ENCODE assay signal across 8 cellular contexts in genomic region chr3:138609898-138610266, GRCh38. TPM values are rescaled to one million over a fixed set of nuclear protein-coding genes. Genes with fewer than 3 reads are reported as not detected.
DNase-seq lines count a peak whose midpoint lies in the region; ATAC-seq and TF ChIP-seq lines count a peak whose summit lies in the region.

No MANE protein-coding gene starts in this region.

- peak overlapping the region; percentile 91 for H3K27ac Mint-ChIP-seq in activated CD4-positive, alpha-beta T cell treated with anti-CD3 and anti-CD28 coated beads, Interleukin-2, amount 10 ng/mL, durations not matched to agents 7 days and 5 days
- peak overlapping the region; percentile 95 for H3K27ac Mint-ChIP-seq in activated CD8-positive, alpha-beta T cell treated with anti-CD3 and anti-CD28 coated beads for 36 hours

- H3K4me3 ChIP-seq in iPS-18c (ENCODE audit: insufficient read depth, low read depth, low read length) (peak overlapping the region; percentile 74; the same call in 1 of the 2 replicates), thoracic aorta (peak overlapping the region; percentile 89)

- no peak for TF ChIP-seq CTCF in activated CD8-positive, alpha-beta T cell treated with anti-CD3 and anti-CD28 coated beads for 36 hours (IDR thresholded peaks at IDR 0.05)
- no peak for TF ChIP-seq CTCF in thoracic aorta (IDR thresholded peaks at IDR 0.05)

- no peak for DNase-seq in activated CD4-positive, alpha-beta T cell treated with anti-CD3 and anti-CD28 coated beads, Interleukin-2, amount 10 ng/mL, durations not matched to agents 7 days and 5 days
- no peak for DNase-seq in activated CD4-positive, alpha-beta T cell treated with anti-CD3 and anti-CD28 coated beads, Interleukin-2, amount 50 U/mL, for 1 hour
- no peak for DNase-seq in activated CD8-positive, alpha-beta T cell treated with anti-CD3 and anti-CD28 coated beads for 36 hours
- DNase-seq in thoracic aorta (ENCODE audit: low spot score) (no peak), NCI-H510A treated with DMSO at 0.1 percent for 48 hours (lab: John Stamatoyannopoulos, UW) (no peak), pons (ENCODE audit: low spot score) (no peak)

- peak overlapping the region; percentile 95 to 96 for H3K27ac ChIP-seq in thoracic aorta

- peaks cover 0 to 15% of the 10 kb centered on the region in 2 donors for H3K4me1 ChIP-seq in thoracic aorta (ENCODE audit: control insufficient read depth in 1 of 2, low read depth in 2 of 2)

- POLR2A ChIA-PET in activated CD4-positive, alpha-beta T cell treated with anti-CD3 and anti-CD28 coated beads, Interleukin-2, amount 10 ng/mL, durations not matched to agents 7 days and 5 days (lab: Charles Lee) = no interaction called here
- POLR2A ChIA-PET in activated CD8-positive, alpha-beta T cell treated with anti-CD3 and anti-CD28 coated beads for 36 hours (lab: Charles Lee) = interaction anchor here (1.0 to 3.3 kb wide), 3 partner anchors 16 to 69 kb away, joined by 3 to 16 read pairs (median 4); partner anchors contain the start of gene CEP70

- intact Hi-C loops in activated CD8-positive, alpha-beta T cell treated with anti-CD3 and anti-CD28 coated beads for 36 hours (cut with micrococcal nuclease) = no loop called here

- CTCF ChIA-PET in activated CD4-positive, alpha-beta T cell treated with anti-CD3 and anti-CD28 coated beads, Interleukin-2, amount 10 ng/mL, durations not matched to agents 7 days and 5 days (lab: Charles Lee) = interaction anchor here (2.4 kb wide), 1 partner anchor 15 kb away, joined by 9 read pairs; the partner anchor contains the start of gene CEP70
- CTCF ChIA-PET in activated CD8-positive, alpha-beta T cell treated with anti-CD3 and anti-CD28 coated beads for 36 hours (lab: Charles Lee) = interaction anchor here (0.6 to 4.2 kb wide), 4 partner anchors 15 to 502 kb away, joined by 3 to 22 read pairs (median 6); partner anchors contain the start of gene CEP70

- peaks cover 18% of the 10 kb centered on the region for H3K4me1 Mint-ChIP-seq in activated CD4-positive, alpha-beta T cell treated with anti-CD3 and anti-CD28 coated beads, Interleukin-2, amount 10 ng/mL, durations not matched to agents 7 days and 5 days
- peaks cover 12% of the 10 kb centered on the region for H3K4me1 Mint-ChIP-seq in activated CD8-positive, alpha-beta T cell treated with anti-CD3 and anti-CD28 coated beads for 36 hours (ENCODE audit: low read depth)

- H3K36me3 Mint-ChIP-seq in activated CD4-positive, alpha-beta T cell treated with anti-CD3 and anti-CD28 coated beads, Interleukin-2, amount 10 ng/mL, durations not matched to agents 7 days and 5 days (ENCODE audit: low read depth) = peaks cover 4% of the 10 kb centered on the region
- H3K36me3 Mint-ChIP-seq in activated CD8-positive, alpha-beta T cell treated with anti-CD3 and anti-CD28 coated beads for 36 hours (ENCODE audit: low read depth) = peaks cover 1% of the 10 kb centered on the region

- H3K27me3 Mint-ChIP-seq in activated CD4-positive, alpha-beta T cell treated with anti-CD3 and anti-CD28 coated beads, Interleukin-2, amount 10 ng/mL, durations not matched to agents 7 days and 5 days = peaks cover 3% of the 10 kb centered on the region
- H3K27me3 Mint-ChIP-seq in activated CD8-positive, alpha-beta T cell treated with anti-CD3 and anti-CD28 coated beads for 36 hours = no peaks in the 10 kb centered on the region

- H3K9me3 Mint-ChIP-seq in activated CD4-positive, alpha-beta T cell treated with anti-CD3 and anti-CD28 coated beads, Interleukin-2, amount 10 ng/mL, durations not matched to agents 7 days and 5 days = no peaks in the 10 kb centered on the region
- H3K9me3 Mint-ChIP-seq in activated CD8-positive, alpha-beta T cell treated with anti-CD3 and anti-CD28 coated beads for 36 hours = no peaks in the 10 kb centered on the region

- no peaks in the 10 kb centered on the region for H3K27me3 ChIP-seq in thoracic aorta (replicated peaks; ENCODE audit: insufficient read depth)

- H3K9me3 ChIP-seq in iPS-18c (ENCODE audit: control insufficient read depth, insufficient read depth, low read length) = no peaks in the 10 kb centered on the region
- H3K9me3 ChIP-seq in thoracic aorta = no peaks in the 10 kb centered on the region

- ATAC-seq in activated CD8-positive, alpha-beta T cell treated with anti-CD3 and anti-CD28 coated beads for 36 hours = no peak
- ATAC-seq in thoracic aorta (ENCODE audit: insufficient number of reproducible peaks, low FRiP score, low read depth) (no peak), GM21360 (IDR thresholded peaks at IDR 0.05; ENCODE audit: unreplicated experiment) (no peak)

- H3K4me3 Mint-ChIP-seq in activated CD4-positive, alpha-beta T cell treated with anti-CD3 and anti-CD28 coated beads, Interleukin-2, amount 10 ng/mL, durations not matched to agents 7 days and 5 days = peak overlapping the region; percentile 76
- H3K4me3 Mint-ChIP-seq in activated CD8-positive, alpha-beta T cell treated with anti-CD3 and anti-CD28 coated beads for 36 hours = peak overlapping the region; percentile 76

- no peaks in the 10 kb centered on the region for H3K36me3 ChIP-seq in thoracic aorta

RNA-seq across cellular contexts. Expression of gene FAIM, which starts 1.3 kb away (rescaled TPM):
- total RNA-seq in activated CD4-positive, alpha-beta T cell treated with anti-CD3 and anti-CD28 coated beads, Interleukin-2, amount 10 ng/mL, durations not matched to agents 7 days and 5 days = 1 to 10 TPM; 1.8 to 3.7 TPM
- 1 to 10 TPM; 6.0 TPM for total RNA-seq in activated CD8-positive, alpha-beta T cell treated with anti-CD3 and anti-CD28 coated beads for 36 hours
- total RNA-seq in thoracic aorta = 10 to 100 TPM; 11.1 to 20.6 TPM

RNA-seq across cellular contexts. Expression of gene CEP70, which starts 15.8 kb away (rescaled TPM):
- 10 to 100 TPM; 14.5 to 15.9 TPM for total RNA-seq in activated CD4-positive, alpha-beta T cell treated with anti-CD3 and anti-CD28 coated beads, Interleukin-2, amount 10 ng/mL, durations not matched to agents 7 days and 5 days
- total RNA-seq in activated CD8-positive, alpha-beta T cell treated with anti-CD3 and anti-CD28 coated beads for 36 hours = 10 to 100 TPM; 11.5 to 14.8 TPM
- total RNA-seq in thoracic aorta = 10 to 100 TPM; 18.4 to 38.2 TPM
